ENCODE assay signal across 30 cellular contexts in genomic region chr3:159280326-159280725, GRCh38.
DNase-seq lines count a peak whose midpoint lies in the region; ATAC-seq lines count a peak whose summit lies in the region.
"Had no signal": no experiment of that assay in that cellular context is flagged by ENCODE, and none has a peak within 500 bp of the region (broad histone marks: within the 10 kb centered on the region; RNA-seq: fewer than 3 reads in every experiment).

No MANE protein-coding gene starts in this region.

- no peak overlapping the region for H3K4me3 Mint-ChIP-seq in activated CD4-positive, alpha-beta T cell treated with anti-CD3 and anti-CD28 coated beads, Interleukin-2, amount 10 ng/mL, durations not matched to agents 7 days and 5 days
- H3K4me3 Mint-ChIP-seq: activated naive CD8-positive, alpha-beta T cell treated with anti-CD3 and anti-CD28 coated beads, Interleukin-2, amount 10 ng/mL, durations not matched to agents 7 days and 5 days; effector memory CD8-positive, alpha-beta T cell; immature natural killer cell; memory B cell; nephron progenitor cell; stimulated activated effector memory CD8-positive, alpha-beta T cell treated with anti-CD3 and anti-CD28 coated beads, Interleukin-12 subunit alpha, Interleukin-12 subunit beta, amount 100 ng/mL, for 72 hours; T-cell; WTC11 had no signal

- no peak overlapping the region for H3K27ac Mint-ChIP-seq in activated CD4-positive, alpha-beta T cell treated with anti-CD3 and anti-CD28 coated beads, Interleukin-2, amount 10 ng/mL, durations not matched to agents 7 days and 5 days
- H3K27ac Mint-ChIP-seq: activated naive CD8-positive, alpha-beta T cell treated with anti-CD3 and anti-CD28 coated beads, Interleukin-2, amount 10 ng/mL, durations not matched to agents 7 days and 5 days; effector memory CD8-positive, alpha-beta T cell; immature natural killer cell; memory B cell; nephron progenitor cell; stimulated activated effector memory CD8-positive, alpha-beta T cell treated with anti-CD3 and anti-CD28 coated beads, Interleukin-12 subunit alpha, Interleukin-12 subunit beta, amount 100 ng/mL, for 72 hours; T-cell; WTC11 had no signal

- DNase-seq in DMS79 treated with DMSO at 0.1 percent for 48 hours (lab: John Stamatoyannopoulos, UW) (peak; percentile 95), DMS79 (lab: John Stamatoyannopoulos, UW) (no peak), NCI-H1105 (lab: John Stamatoyannopoulos, UW) (peak; percentile 98), NCI-H524 treated with DMSO at 0.1 percent for 48 hours (lab: John Stamatoyannopoulos, UW) (peak; percentile 94), pons (ENCODE audit: low spot score) (peak; percentile 25)
- no peak for DNase-seq in activated CD4-positive, alpha-beta T cell treated with anti-CD3 and anti-CD28 coated beads, Interleukin-2, amount 10 ng/mL, durations not matched to agents 7 days and 5 days
- DNase-seq: 8988T; activated CD4-positive, alpha-beta T cell treated with anti-CD3 and anti-CD28 coated beads, Interleukin-2, amount 50 U/mL, for 1 hour; activated effector memory CD4-positive, alpha-beta T cell treated with anti-CD3 and anti-CD28 coated beads, Interleukin-2, amount 50 U/mL, for 16 hours; activated naive CD8-positive, alpha-beta T cell treated with anti-CD3 and anti-CD28 coated beads, Interleukin-2, amount 10 ng/mL, durations not matched to agents 7 days and 5 days; activated T-cell treated with anti-CD3 and anti-CD28 coated beads, Interleukin-2, amount 50 U/mL, for 1 hour; Calu3; cortex of kidney; effector memory CD8-positive, alpha-beta T cell; EL; immature natural killer cell; left colon; NCI-H1436; NCI-H82; nephron progenitor cell; RPMI8226; stimulated activated CD4-positive, alpha-beta T cell treated with anti-CD3 and anti-CD28 coated beads, Interleukin-15, amount 100 ng/mL, for 24 hours; T-cell; trophoblast cell had no signal

- no peaks in the 10 kb centered on the region for H3K4me1 Mint-ChIP-seq in activated CD4-positive, alpha-beta T cell treated with anti-CD3 and anti-CD28 coated beads, Interleukin-2, amount 10 ng/mL, durations not matched to agents 7 days and 5 days
- H3K4me1 Mint-ChIP-seq: activated naive CD8-positive, alpha-beta T cell treated with anti-CD3 and anti-CD28 coated beads, Interleukin-2, amount 10 ng/mL, durations not matched to agents 7 days and 5 days; immature natural killer cell; memory B cell; nephron progenitor cell; stimulated activated effector memory CD8-positive, alpha-beta T cell treated with anti-CD3 and anti-CD28 coated beads, Interleukin-12 subunit alpha, Interleukin-12 subunit beta, amount 100 ng/mL, for 72 hours; T-cell; WTC11 had no signal

- no peaks in the 10 kb centered on the region for H3K9me3 Mint-ChIP-seq in activated CD4-positive, alpha-beta T cell treated with anti-CD3 and anti-CD28 coated beads, Interleukin-2, amount 10 ng/mL, durations not matched to agents 7 days and 5 days
- H3K9me3 Mint-ChIP-seq: activated naive CD8-positive, alpha-beta T cell treated with anti-CD3 and anti-CD28 coated beads, Interleukin-2, amount 10 ng/mL, durations not matched to agents 7 days and 5 days; nephron progenitor cell; T-cell; WTC11 had no signal

- no peaks in the 10 kb centered on the region for H3K36me3 Mint-ChIP-seq in activated CD4-positive, alpha-beta T cell treated with anti-CD3 and anti-CD28 coated beads, Interleukin-2, amount 10 ng/mL, durations not matched to agents 7 days and 5 days (ENCODE audit: low read depth)
- H3K36me3 Mint-ChIP-seq: activated naive CD8-positive, alpha-beta T cell treated with anti-CD3 and anti-CD28 coated beads, Interleukin-2, amount 10 ng/mL, durations not matched to agents 7 days and 5 days; immature natural killer cell; memory B cell; stimulated activated effector memory CD8-positive, alpha-beta T cell treated with anti-CD3 and anti-CD28 coated beads, Interleukin-12 subunit alpha, Interleukin-12 subunit beta, amount 100 ng/mL, for 72 hours; T-cell; WTC11 had no signal

- H3K27me3 Mint-ChIP-seq in activated CD4-positive, alpha-beta T cell treated with anti-CD3 and anti-CD28 coated beads, Interleukin-2, amount 10 ng/mL, durations not matched to agents 7 days and 5 days, result no peaks in the 10 kb centered on the region
- H3K27me3 Mint-ChIP-seq: activated naive CD8-positive, alpha-beta T cell treated with anti-CD3 and anti-CD28 coated beads, Interleukin-2, amount 10 ng/mL, durations not matched to agents 7 days and 5 days; effector memory CD8-positive, alpha-beta T cell had no signal

- POLR2A ChIA-PET in activated CD4-positive, alpha-beta T cell treated with anti-CD3 and anti-CD28 coated beads, Interleukin-2, amount 10 ng/mL, durations not matched to agents 7 days and 5 days (lab: Charles Lee), result interaction anchor here (0.7 kb wide), 1 partner anchor 503 kb away, joined by 3 read pairs; no protein-coding TSS in a partner anchor

- no peak for ATAC-seq in GM21515 (IDR thresholded peaks at IDR 0.05; ENCODE audit: unreplicated experiment)
- no peak for ATAC-seq in GM19467 (IDR thresholded peaks at IDR 0.05; ENCODE audit: unreplicated experiment)
- ATAC-seq: effector memory CD8-positive, alpha-beta T cell; K562; left colon; stimulated activated effector memory CD8-positive, alpha-beta T cell treated with anti-CD3 and anti-CD28 coated beads, Interleukin-12 subunit alpha, Interleukin-12 subunit beta, amount 100 ng/mL, for 72 hours; T-cell; WTC11 had no signal

- CTCF ChIA-PET in activated CD4-positive, alpha-beta T cell treated with anti-CD3 and anti-CD28 coated beads, Interleukin-2, amount 10 ng/mL, durations not matched to agents 7 days and 5 days (lab: Charles Lee), result interaction anchor here (0.6 kb wide), 1 partner anchor 636 kb away, joined by 4 read pairs; the partner anchor contains the start of gene GFM1

Comparison
In these comparisons a context has a peak if more than half of its experiments do, and no peak if none do; other contexts are left out.
1. DNase-seq: peak in DMS79 treated with DMSO at 0.1 percent for 48 hours (single experiment), NCI-H1105 (single experiment), NCI-H524 treated with DMSO at 0.1 percent for 48 hours (single experiment) and pons (single experiment); none in DMS79 (single experiment) and activated CD4-positive, alpha-beta T cell treated with anti-CD3 and anti-CD28 coated beads, Interleukin-2, amount 10 ng/mL, durations not matched to agents 7 days and 5 days (single experiment).